Comparison of ENCODE assay signal across 1 cellular context in the genomic region with DNA sequence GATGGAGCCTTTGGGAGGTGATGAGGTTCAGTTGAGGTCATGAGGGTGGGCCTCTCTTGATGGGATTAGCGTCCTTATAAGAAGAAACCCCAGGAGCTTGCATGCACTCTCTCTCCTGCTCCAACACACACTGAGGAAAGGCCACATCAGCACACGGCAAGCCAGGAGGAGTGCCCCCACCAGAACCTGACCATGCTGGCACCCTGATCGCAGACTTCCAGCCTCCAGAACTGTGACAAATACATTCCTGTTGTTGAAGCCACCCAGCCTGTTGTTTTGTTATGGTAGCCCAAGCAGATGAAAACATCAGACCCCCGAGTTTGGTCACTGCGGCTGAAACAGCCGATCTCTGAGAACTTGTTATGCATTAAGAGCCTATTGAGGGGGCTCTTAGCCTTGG.
TF ChIP-seq lines count a peak whose summit lies in the region.

No MANE protein-coding gene starts in this region.

TF ChIP-seq in H1, 55 proteins besides CTCF, POLR2A, EP300 and RAD21 (continued from another document):
- TF ChIP-seq CHD7 (IDR thresholded peaks at IDR 0.05; ENCODE audit: insufficient replicate concordance, low read length) (no peak), CBX5 (IDR thresholded peaks at IDR 0.05; ENCODE audit: low read depth, low read length) (no peak)
